1 cellular context compared by ENCODE assay signal in genomic region chr12:121131941-121132341, GRCh38.
TF ChIP-seq lines count a peak whose summit lies in the region.

No MANE protein-coding gene starts in this region.

TF ChIP-seq in liver, 16 proteins besides CTCF, POLR2A, EP300 and RAD21 (continued from another document):
- no peak for TF ChIP-seq REST (IDR thresholded peaks at IDR 0.05)
- no peak for TF ChIP-seq YY1 (IDR thresholded peaks at IDR 0.05)
TF ChIP-seq in liver: peak in this region for 7.
